Comparison of ENCODE assay signal across 1 cellular context in the genomic region with DNA sequence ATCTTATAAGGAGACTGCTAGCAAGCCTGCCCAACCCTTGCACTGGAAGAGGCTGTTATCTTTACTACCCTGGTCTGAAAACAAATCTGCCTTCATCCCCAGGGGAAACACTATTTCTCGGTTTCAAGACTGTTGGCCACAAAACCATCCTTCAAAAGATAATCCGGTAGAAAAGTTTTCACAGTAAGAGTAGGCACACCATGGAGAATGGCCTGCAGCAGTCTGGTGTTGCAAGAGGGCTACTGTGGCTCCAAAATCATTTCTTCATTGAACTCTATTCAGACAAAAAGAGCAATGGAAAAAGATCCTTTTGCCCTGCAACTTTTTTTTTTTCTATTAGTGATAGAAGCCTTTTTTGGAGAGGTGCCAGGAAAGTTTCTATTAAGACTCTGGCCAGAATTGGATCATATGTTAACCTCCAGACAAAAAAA.
A peak's percentile ranks its signal among the peaks of the same experiment; 100 is the strongest.
TF ChIP-seq lines count a peak whose summit lies in the region.

No MANE protein-coding gene starts in this region.

TF ChIP-seq in HEK293, 187 proteins besides CTCF, POLR2A, EP300 and RAD21 (continued from another document):
- TF ChIP-seq ZNF23 (tag by site-specific recombination; IDR thresholded peaks at IDR 0.05; ENCODE audit: borderline replicate concordance) (no peak), SP2 (tag by site-specific recombination; IDR thresholded peaks at IDR 0.05) (no peak), ZNF416 (tag by site-specific recombination; IDR thresholded peaks at IDR 0.05) (no peak), ZNF221 (tag by site-specific recombination; IDR thresholded peaks at IDR 0.05; ENCODE audit: borderline replicate concordance) (no peak), ZNF211 (tag by site-specific recombination; IDR thresholded peaks at IDR 0.05; ENCODE audit: low read depth) (no peak), ZNF654 (tag by site-specific recombination; IDR thresholded peaks at IDR 0.05; ENCODE audit: low read depth) (no peak), ZBTB6 (tag by site-specific recombination; IDR thresholded peaks at IDR 0.05) (no peak), MZF1 (tag by site-specific recombination; IDR thresholded peaks at IDR 0.05; ENCODE audit: borderline replicate concordance) (peak; percentile 61; the same call in 1 of the 2 replicates), ZNF670 (tag by site-specific recombination; IDR thresholded peaks at IDR 0.05; ENCODE audit: low read depth) (no peak), ZNF341 (tag by site-specific recombination; IDR thresholded peaks at IDR 0.05; ENCODE audit: low read depth) (peak; percentile 25; the same call in 1 of the 2 replicates), ZNF501 (tag by site-specific recombination; IDR thresholded peaks at IDR 0.05) (no peak), ZNF2 (tag by site-specific recombination; IDR thresholded peaks at IDR 0.05) (no peak), ZNF555 (tag by site-specific recombination; conservative IDR thresholded peaks at IDR 0.05) (no peak), ZNF571 (tag by site-specific recombination; IDR thresholded peaks at IDR 0.05) (no peak), ZNF248 (tag by site-specific recombination; IDR thresholded peaks at IDR 0.05) (no peak), ZNF433 (tag by site-specific recombination; IDR thresholded peaks at IDR 0.05; ENCODE audit: low read depth) (no peak)
- TF ChIP-seq, protein P1, sequence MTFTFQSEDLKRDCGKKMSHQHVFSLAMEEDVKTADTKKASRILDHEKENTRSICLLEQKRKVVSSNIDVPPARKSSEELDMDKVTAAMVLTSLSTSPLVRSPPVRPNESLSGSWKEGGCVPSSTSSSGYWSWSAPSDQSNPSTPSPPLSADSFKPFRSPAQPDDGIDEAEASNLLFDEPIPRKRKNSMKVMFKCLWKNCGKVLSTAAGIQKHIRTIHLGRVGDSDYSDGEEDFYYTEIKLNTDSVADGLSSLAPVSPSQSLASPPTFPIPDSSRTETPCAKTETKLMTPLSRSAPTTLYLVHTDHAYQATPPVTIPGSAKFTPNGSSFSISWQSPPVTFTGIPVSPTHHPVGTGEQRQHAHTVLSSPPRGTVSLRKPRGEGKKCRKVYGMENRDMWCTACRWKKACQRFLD (tag by site-specific recombination; IDR thresholded peaks at IDR 0.05): no peak
- TF ChIP-seq, protein P2, sequence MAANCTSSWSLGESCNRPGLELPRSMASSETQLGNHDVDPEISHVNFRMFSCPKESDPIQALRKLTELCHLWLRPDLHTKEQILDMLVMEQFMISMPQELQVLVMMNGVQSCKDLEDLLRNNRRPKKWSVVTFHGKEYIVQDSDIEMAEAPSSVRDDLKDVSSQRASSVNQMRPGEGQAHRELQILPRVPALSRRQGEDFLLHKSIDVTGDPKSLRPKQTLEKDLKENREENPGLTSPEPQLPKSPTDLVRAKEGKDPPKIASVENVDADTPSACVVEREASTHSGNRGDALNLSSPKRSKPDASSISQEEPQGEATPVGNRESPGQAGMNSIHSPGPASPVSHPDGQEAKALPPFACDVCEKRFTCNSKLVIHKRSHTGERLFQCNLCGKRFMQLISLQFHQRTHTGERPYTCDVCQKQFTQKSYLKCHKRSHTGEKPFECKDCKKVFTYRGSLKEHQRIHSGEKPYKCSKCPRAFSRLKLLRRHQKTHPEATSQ (tag by site-specific recombination; IDR thresholded peaks at IDR 0.05): no peak
- TF ChIP-seq, protein P3, sequence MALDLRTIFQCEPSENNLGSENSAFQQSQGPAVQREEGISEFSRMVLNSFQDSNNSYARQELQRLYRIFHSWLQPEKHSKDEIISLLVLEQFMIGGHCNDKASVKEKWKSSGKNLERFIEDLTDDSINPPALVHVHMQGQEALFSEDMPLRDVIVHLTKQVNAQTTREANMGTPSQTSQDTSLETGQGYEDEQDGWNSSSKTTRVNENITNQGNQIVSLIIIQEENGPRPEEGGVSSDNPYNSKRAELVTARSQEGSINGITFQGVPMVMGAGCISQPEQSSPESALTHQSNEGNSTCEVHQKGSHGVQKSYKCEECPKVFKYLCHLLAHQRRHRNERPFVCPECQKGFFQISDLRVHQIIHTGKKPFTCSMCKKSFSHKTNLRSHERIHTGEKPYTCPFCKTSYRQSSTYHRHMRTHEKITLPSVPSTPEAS (tag by site-specific recombination; IDR thresholded peaks at IDR 0.05): no peak
